7 cellular contexts compared by ENCODE assay signal in the genomic region with DNA sequence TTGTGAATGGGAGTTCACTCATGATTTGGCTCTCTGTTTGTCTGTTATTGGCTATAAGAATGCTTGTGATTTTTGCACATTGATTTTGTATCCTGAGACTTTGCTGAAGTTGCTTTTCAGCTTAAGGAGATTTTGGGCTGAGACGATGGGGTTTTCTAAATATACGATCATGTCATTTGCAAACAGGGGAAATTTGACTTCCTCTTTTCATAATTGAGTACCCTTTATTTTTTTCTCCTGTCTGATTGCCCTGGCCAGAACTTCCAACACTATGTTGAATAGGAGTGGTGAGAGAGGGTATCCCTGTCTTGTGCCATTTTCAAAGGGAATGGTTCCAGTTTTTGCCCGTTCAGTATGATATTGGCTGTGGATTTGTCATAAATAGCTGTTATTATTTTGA. TPM values are rescaled to one million over a fixed set of nuclear protein-coding genes. Genes with fewer than 3 reads are reported as not detected.
DNase-seq lines count a peak whose midpoint lies in the region; ATAC-seq and TF ChIP-seq lines count a peak whose summit lies in the region.
"Not testable (repeated sequence)": the region's sequence is repeated elsewhere in the genome, so short reads cannot be mapped to it uniquely, and the experiment has no call there.

No MANE protein-coding gene starts in this region.

- not testable (repeated sequence) for H4K20me1 ChIP-seq in DOHH2 (ENCODE audit: control insufficient read depth, insufficient read depth, low read depth, low read length); OCI-LY3 (ENCODE audit: insufficient read depth, low read length)

- H3K36me3 Mint-ChIP-seq in IgD-negative memory B cell; activated B cell treated with CpG ODN at 0.5 μM for 24 hours (ENCODE audit: low read depth); memory B cell: not testable (repeated sequence)
- peaks cover 17% of the 10 kb centered on the region for H3K36me3 Mint-ChIP-seq in stimulated activated memory B cell treated with anti-CD40 and anti-IgM and Interleukin-4, amounts not matched to agents 10 μg/mL and 1 μg/mL and 100 μg/mL, for 72 hours

- peaks cover 19% of the 10 kb centered on the region; the same call in 1 of the 2 replicates for H3K9me3 ChIP-seq in DOHH2 (ENCODE audit: control insufficient read depth, insufficient read depth, low read length)
- not testable (repeated sequence) for H3K9me3 ChIP-seq in OCI-LY3 (ENCODE audit: insufficient read depth, low read length)

- not testable (repeated sequence) for H3K36me3 ChIP-seq in DOHH2 (ENCODE audit: control insufficient read depth, low read length); OCI-LY3 (replicated peaks; ENCODE audit: low read depth, low read length)

- peak overlapping the region; percentile 43 to 71 (median 65) for H3K27ac Mint-ChIP-seq in IgD-negative memory B cell
- peak overlapping the region; percentile 59 for H3K27ac Mint-ChIP-seq in activated B cell treated with CpG ODN at 0.5 μM for 24 hours
- peak overlapping the region; percentile 58 for H3K27ac Mint-ChIP-seq in memory B cell
- peak overlapping the region; percentile 8 for H3K27ac Mint-ChIP-seq in stimulated activated memory B cell treated with anti-CD40 and anti-IgM and Interleukin-4, amounts not matched to agents 10 μg/mL and 1 μg/mL and 100 μg/mL, for 72 hours

- ATAC-seq in activated B cell treated with CpG ODN at 0.5 μM for 24 hours (ENCODE audit: low read depth); memory B cell (ENCODE audit: low read depth); stimulated activated memory B cell treated with anti-CD40 and anti-IgM and Interleukin-4, amounts not matched to agents 10 μg/mL and 1 μg/mL and 100 μg/mL, for 72 hours: not testable (repeated sequence)

- not testable (repeated sequence) for H3K4me3 ChIP-seq in DOHH2 (ENCODE audit: low read length); OCI-LY3 (ENCODE audit: low read length)

- H3K27ac ChIP-seq in DOHH2 (ENCODE audit: low read depth, low read length); OCI-LY3 (ENCODE audit: low read length): not testable (repeated sequence)

- POLR2A ChIA-PET in activated B cell treated with CpG ODN at 0.5 μM for 24 hours (lab: Charles Lee), result interaction anchor here (0.6 kb wide), 1 partner anchor 10 kb away, joined by 4 read pairs; no protein-coding TSS in a partner anchor

- CTCF ChIA-PET in activated B cell treated with CpG ODN at 0.5 μM for 24 hours (lab: Charles Lee), result interaction anchor here (0.9 to 3.1 kb wide), 4 partner anchors 96 to 247 kb away, joined by 4 to 38 read pairs (median 4); no protein-coding TSS in a partner anchor

- H3K79me2 ChIP-seq in DOHH2 (ENCODE audit: control insufficient read depth, low read length); OCI-LY3 (ENCODE audit: low read length): not testable (repeated sequence)

- H3K4me1 Mint-ChIP-seq in IgD-negative memory B cell (peaks cover 16 to 41% (median 30%) of the 10 kb centered on the region in 3 donors), activated B cell treated with CpG ODN at 0.5 μM for 24 hours (peaks cover 36% of the 10 kb centered on the region), memory B cell (peaks cover 29% of the 10 kb centered on the region)
- H3K4me1 Mint-ChIP-seq in stimulated activated memory B cell treated with anti-CD40 and anti-IgM and Interleukin-4, amounts not matched to agents 10 μg/mL and 1 μg/mL and 100 μg/mL, for 72 hours, result peaks cover 33% of the 10 kb centered on the region

- intact Hi-C loops in activated B cell treated with CpG ODN at 0.5 μM for 24 hours (cut with micrococcal nuclease), result not testable (repeated sequence)

- H3K9me2 ChIP-seq in DOHH2 (replicated peaks; ENCODE audit: control insufficient read depth, low read length), result not testable (repeated sequence)

- H3K4me1 ChIP-seq in DOHH2 (ENCODE audit: control insufficient read depth, low read length) (peaks cover 22% of the 10 kb centered on the region), OCI-LY3 (ENCODE audit: low read length) (peaks cover 19% of the 10 kb centered on the region)

- not testable (repeated sequence) for H2AFZ ChIP-seq in OCI-LY3 (ENCODE audit: low read depth, low read length)

- H3K9ac ChIP-seq in OCI-LY3 (ENCODE audit: low read length), result not testable (repeated sequence)

- not testable (repeated sequence) for TF ChIP-seq CTCF in DOHH2 (IDR thresholded peaks at IDR 0.05; ENCODE audit: low read depth, low read length, poor library complexity, severe bottlenecking); OCI-LY3 (IDR thresholded peaks at IDR 0.05; ENCODE audit: low read depth, low read length); activated B cell treated with CpG ODN at 0.5 μM for 24 hours (IDR thresholded peaks at IDR 0.05)

- H3K4me3 Mint-ChIP-seq in IgD-negative memory B cell, result peak overlapping the region in 3 of 4 donors; percentile 1 to 79 (median 66)
- peak overlapping the region; percentile 1 for H3K4me3 Mint-ChIP-seq in activated B cell treated with CpG ODN at 0.5 μM for 24 hours
- peak overlapping the region; percentile 34 for H3K4me3 Mint-ChIP-seq in memory B cell
- H3K4me3 Mint-ChIP-seq in stimulated activated memory B cell treated with anti-CD40 and anti-IgM and Interleukin-4, amounts not matched to agents 10 μg/mL and 1 μg/mL and 100 μg/mL, for 72 hours, result peak overlapping the region; percentile 18

- DNase-seq in MV-4-11 (lab: John Stamatoyannopoulos, UW), result peak; percentile 41
- DNase-seq in activated B cell treated with CpG ODN at 0.5 μM for 24 hours; memory B cell (ENCODE audit: low spot score in 2 of 2): not testable (repeated sequence)

- H3K27me3 ChIP-seq in DOHH2 (ENCODE audit: control insufficient read depth, low read length); OCI-LY3 (ENCODE audit: low read depth, low read length): not testable (repeated sequence)

- H3K27me3 Mint-ChIP-seq in IgD-negative memory B cell; activated B cell treated with CpG ODN at 0.5 μM for 24 hours; memory B cell; stimulated activated memory B cell treated with anti-CD40 and anti-IgM and Interleukin-4, amounts not matched to agents 10 μg/mL and 1 μg/mL and 100 μg/mL, for 72 hours: not testable (repeated sequence)

- peaks cover 2 to 28% (median 12%) of the 10 kb centered on the region in 3 donors for H3K9me3 Mint-ChIP-seq in IgD-negative memory B cell
- peaks cover 15% of the 10 kb centered on the region for H3K9me3 Mint-ChIP-seq in activated B cell treated with CpG ODN at 0.5 μM for 24 hours
- not testable (repeated sequence) for H3K9me3 Mint-ChIP-seq in memory B cell; stimulated activated memory B cell treated with anti-CD40 and anti-IgM and Interleukin-4, amounts not matched to agents 10 μg/mL and 1 μg/mL and 100 μg/mL, for 72 hours

- H3F3A ChIP-seq in DOHH2 (ENCODE audit: control insufficient read depth, insufficient read depth), result not testable (repeated sequence)

- H3K4me2 ChIP-seq in DOHH2 (ENCODE audit: low read length) (peak overlapping the region; percentile 30; the same call in 1 of the 2 replicates), OCI-LY3 (ENCODE audit: low read length) (peak overlapping the region; percentile 22; the same call in 1 of the 2 replicates)

RNA-seq across cellular contexts. Expression of a gene that starts 12.1 kb away (rescaled TPM):
- polyA plus RNA-seq in IgD-negative memory B cell, result 5.1 TPM
- total RNA-seq in activated B cell treated with CpG ODN at 0.5 μM for 24 hours, result 34.9 and 38.3 TPM in 2 replicates

Comparison
In these comparisons a context has a peak if more than half of its experiments do, and no peak if none do; other contexts are left out.
1. H3K27ac Mint-ChIP-seq: peak in every context shown above with its lines; median percentile 65 in IgD-negative memory B cell; 59 in activated B cell treated with CpG ODN at 0.5 μM for 24 hours; 58 in memory B cell; 8 in stimulated activated memory B cell treated with anti-CD40 and anti-IgM and Interleukin-4, amounts not matched to agents 10 μg/mL and 1 μg/mL and 100 μg/mL, for 72 hours.
2. H3K4me3 Mint-ChIP-seq: peak in every context shown above with its lines; median percentile 66 in IgD-negative memory B cell; 34 in memory B cell; 18 in stimulated activated memory B cell treated with anti-CD40 and anti-IgM and Interleukin-4, amounts not matched to agents 10 μg/mL and 1 μg/mL and 100 μg/mL, for 72 hours; 1 in activated B cell treated with CpG ODN at 0.5 μM for 24 hours.